In the genomic region with DNA sequence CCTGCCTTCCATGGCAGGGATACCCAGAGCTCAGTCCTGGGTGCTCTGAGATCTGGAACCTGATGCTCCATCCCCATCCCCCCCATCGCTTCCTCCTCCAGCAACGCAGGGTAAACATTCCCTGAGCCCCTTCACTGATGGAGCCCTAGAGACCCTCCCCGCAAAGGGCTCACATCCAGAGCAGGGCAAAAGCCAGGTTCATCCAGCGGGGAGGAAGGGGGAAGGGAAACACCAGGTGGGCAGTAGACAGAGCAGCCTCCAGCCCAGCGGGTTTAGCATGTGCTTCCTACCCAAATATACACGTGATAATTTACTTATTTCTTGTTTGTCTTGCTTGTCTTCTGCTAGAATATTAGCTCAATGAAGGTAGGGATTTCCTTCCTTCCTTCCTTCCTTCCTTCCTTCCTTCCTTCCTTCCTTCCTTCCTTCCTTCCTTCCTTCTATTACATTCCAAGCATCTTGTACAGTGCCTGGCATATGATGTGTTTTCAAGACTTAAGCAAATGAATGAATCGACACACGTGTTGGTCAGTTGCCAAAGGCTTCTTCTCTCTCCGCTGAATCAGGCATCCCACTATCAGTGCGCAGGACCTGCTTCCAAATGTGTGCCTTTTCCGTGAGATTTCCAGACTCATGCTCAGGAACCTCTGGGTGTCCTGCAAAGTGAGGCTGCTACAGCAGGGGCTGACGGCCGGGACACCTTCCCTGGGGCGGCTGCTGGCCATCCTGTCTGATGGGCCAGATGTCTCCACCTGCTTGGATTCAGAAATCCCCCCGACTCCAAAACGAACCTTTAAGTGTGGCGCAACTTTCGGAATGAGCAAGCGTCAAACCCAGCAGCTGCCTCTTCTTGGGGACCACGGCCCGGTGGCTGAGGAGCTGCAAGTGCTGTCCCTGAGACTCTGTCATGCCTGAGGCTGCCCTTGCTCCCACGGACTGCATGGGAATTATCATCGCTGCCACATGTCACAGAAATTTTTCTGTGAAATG, we compare ENCODE assay signal across 19 cellular contexts.
DNase-seq lines count a peak whose midpoint lies in the region; ATAC-seq, FAIRE-seq and TF ChIP-seq lines count a peak whose summit lies in the region.
"Had no signal": no experiment of that assay in that cellular context is flagged by ENCODE, and none has a peak within 500 bp of the region (broad histone marks: within the 10 kb centered on the region; RNA-seq: fewer than 3 reads in every experiment).

No MANE protein-coding gene starts in this region.

- H2BK12ac ChIP-seq in H1 (ENCODE audit: low read depth, low read length), result no peak overlapping the region

- H3K27ac Mint-ChIP-seq in osteocyte (ENCODE audit: unreplicated experiment), result no peak overlapping the region
- H3K27ac Mint-ChIP-seq: CD4-positive, alpha-beta memory T cell had no signal

- no peak for TF ChIP-seq POLR2A in H1 (IDR thresholded peaks at IDR 0.05; ENCODE audit: control extremely low read depth in 1 of 2, low read depth in 2 of 2, low read length in 2 of 2)

- H3K14ac ChIP-seq in H1 (ENCODE audit: insufficient read length), result no peak overlapping the region

- no peak overlapping the region for H2BK15ac ChIP-seq in H1 (ENCODE audit: low read length)

- H3K79me2 ChIP-seq in H1 (ENCODE audit: control insufficient read depth in 1 of 2, insufficient read depth in 2 of 2, low read length in 2 of 2), result no peaks in the 10 kb centered on the region

- H2BK5ac ChIP-seq in H1 (ENCODE audit: low read depth, low read length), result no peak overlapping the region

- no peak overlapping the region for H2AFZ ChIP-seq in H1 (ENCODE audit: low read length)
- H2AFZ ChIP-seq: GM23248 had no signal

- no peak overlapping the region for H2BK20ac ChIP-seq in H1 (ENCODE audit: low read length)

- peak; percentile 65 for DNase-seq in cardiac septum (ENCODE audit: low spot score)
- DNase-seq in heart right ventricle, result no peak
- DNase-seq in H1 (ENCODE audit: low read depth in 1 of 2, low spot score in 2 of 2), result no peak
- peak; percentile 75 for DNase-seq in osteocyte (ENCODE audit: extremely low spot score, unreplicated experiment)
- DNase-seq in DMS53 (lab: John Stamatoyannopoulos, UW), result no peak
- no peak for DNase-seq in NCI-H345 treated with DMSO at 0.1 percent for 48 hours (lab: John Stamatoyannopoulos, UW; ENCODE audit: unreplicated experiment)
- DNase-seq: BE2C; CD4-positive, alpha-beta memory T cell; DMS153; GM23248; NCI-H1092 treated with DMSO at 0.1 percent for 48 hours; NCI-H2081 treated with DMSO at 0.1 percent for 48 hours; NCI-H510A; NCI-H774; OCI-M1 had no signal

- no peak for ATAC-seq in heart right ventricle
- no peak for ATAC-seq in HG03571 (IDR thresholded peaks at IDR 0.05; ENCODE audit: unreplicated experiment)
- ATAC-seq: K562 had no signal

- peaks cover 5% of the 10 kb centered on the region for H3K9me3 Mint-ChIP-seq in osteocyte (ENCODE audit: unreplicated experiment)

- no peaks in the 10 kb centered on the region for H4K20me1 ChIP-seq in H1 (replicated peaks in 1 of 2; ENCODE audit: control insufficient read depth in 1 of 2, insufficient read depth in 2 of 2, low read length in 2 of 2)

- no peak overlapping the region for H4K5ac ChIP-seq in H1 (ENCODE audit: insufficient read length, low read depth, low read length)

- H3K9me3 ChIP-seq in heart right ventricle (peaks cover 0 to 17% (median 0%) of the 10 kb centered on the region in 11 donors), H1 (ENCODE audit: insufficient read depth in 2 of 2, low read depth in 1 of 2, low read length in 1 of 2) (no peaks in the 10 kb centered on the region)
- H3K9me3 ChIP-seq: BE2C had no signal

- no peaks in the 10 kb centered on the region for H3K79me1 ChIP-seq in H1 (ENCODE audit: low read depth, low read length)

- WGBS in heart right ventricle, 2 donors, result 74 to 77% methylated on average over 23 of the region's 23 CpGs
- WGBS in H1 (ENCODE audit: extremely low coverage in 1 of 2, insufficient coverage in 1 of 2, insufficient read length in 1 of 2, insufficient replicate concordance in 2 of 2, low coverage in 1 of 2, low lambda C conversion rate in 2 of 2, missing lambda C conversion rate in 1 of 2), 2 experiments, result 88% methylated on average over 23 of the region's 23 CpGs; no CpG with 5 or more reads in 1 of the 2 experiments

- no peaks in the 10 kb centered on the region for H3K36me3 Mint-ChIP-seq in osteocyte (ENCODE audit: unreplicated experiment)

- no peak for FAIRE-seq in H1 (lab: Jason Lieb, UNC)
- FAIRE-seq: GM12891, GM18507, K562 had no signal

- no peaks in the 10 kb centered on the region for H3K23me2 ChIP-seq in H1 (ENCODE audit: low read depth, low read length)

- no peak overlapping the region for H3K4me2 ChIP-seq in H1 (ENCODE audit: insufficient read depth in 1 of 2, low read depth in 2 of 2, low read length in 2 of 2)

- POLR2A ChIA-PET in H1 (lab: Charles Lee; ENCODE audit: partially characterized antibody), result no interaction called here

- peaks cover 8% of the 10 kb centered on the region for H3K27me3 Mint-ChIP-seq in osteocyte (ENCODE audit: unreplicated experiment)

- H3K4me1 ChIP-seq in heart right ventricle (no peaks in the 10 kb centered on the region), H1 (replicated peaks in 1 of 4; ENCODE audit: control insufficient read depth in 3 of 4, insufficient read depth in 4 of 4, low read length in 3 of 4) (peaks cover 0 to 2% (median 0%) of the 10 kb centered on the region in 4 experiments; a peak in 1 of 7 replicates)
- H3K4me1 ChIP-seq: BE2C had no signal

- no peak for TF ChIP-seq EP300 in H1 (IDR thresholded peaks at IDR 0.05; ENCODE audit: borderline replicate concordance in 1 of 2, low read depth in 2 of 2, low read length in 2 of 2)

- H2BK120ac ChIP-seq in H1 (replicated peaks; ENCODE audit: low read depth, low read length), result no peak overlapping the region

- intact Hi-C loops in cardiac septum (cut with DNase I) (no loop called here), heart right ventricle (cut with DNase I) (no loop called here)

- H3K23ac ChIP-seq in H1 (ENCODE audit: insufficient read length), result no peak overlapping the region

- TF ChIP-seq CTCF in heart right ventricle (IDR thresholded peaks at IDR 0.05), result no peak
- TF ChIP-seq CTCF in H1 (IDR thresholded peaks at IDR 0.05; ENCODE audit: control extremely low read depth in 1 of 3, insufficient read depth in 1 of 3, low read depth in 1 of 3, low read length in 3 of 3), result no peak
- TF ChIP-seq CTCF in osteocyte (IDR thresholded peaks at IDR 0.05), result no peak

- no peak overlapping the region for H2AK5ac ChIP-seq in H1 (ENCODE audit: low read depth, low read length)

- H3K4me3 Mint-ChIP-seq in osteocyte (ENCODE audit: unreplicated experiment), result no peak overlapping the region
- H3K4me3 Mint-ChIP-seq: CD4-positive, alpha-beta memory T cell had no signal

- no peaks in the 10 kb centered on the region for H3K4me1 Mint-ChIP-seq in osteocyte (ENCODE audit: unreplicated experiment)
- H3K4me1 Mint-ChIP-seq: CD4-positive, alpha-beta memory T cell had no signal

- no peak overlapping the region for H3K56ac ChIP-seq in H1 (replicated peaks; ENCODE audit: insufficient read length, low read depth, low read length)

- H4K91ac ChIP-seq in H1 (replicated peaks; ENCODE audit: insufficient read length, low read length), result no peak overlapping the region

- peak overlapping the region; percentile 35; the same call in 1 of the 2 replicates for H4K8ac ChIP-seq in H1 (ENCODE audit: extremely low read depth, insufficient read depth, low read length)

- H3K27me3 ChIP-seq in heart right ventricle, result peaks cover 0 to 41% (median 9%) of the 10 kb centered on the region in 7 donors
- no peaks in the 10 kb centered on the region for H3K27me3 ChIP-seq in H1 (replicated peaks in 1 of 4; ENCODE audit: control insufficient read depth in 3 of 4, extremely low read depth in 1 of 4, insufficient read depth in 3 of 4, low read length in 3 of 4)
- H3K27me3 ChIP-seq: BE2C had no signal

- no peak for TF ChIP-seq RAD21 in H1 (IDR thresholded peaks at IDR 0.05 in 1 of 2, conservative IDR thresholded peaks at IDR 0.05 in 1 of 2; ENCODE audit: low read depth in 2 of 2, low read length in 2 of 2)

- H3K36me3 ChIP-seq in heart right ventricle (no peaks in the 10 kb centered on the region), H1 (ENCODE audit: control insufficient read depth in 2 of 4, insufficient read depth in 4 of 4, low read length in 3 of 4) (no peaks in the 10 kb centered on the region)
- H3K36me3 ChIP-seq: BE2C had no signal

- no peak overlapping the region for H3K4me3 ChIP-seq in heart right ventricle
- no peak overlapping the region for H3K4me3 ChIP-seq in H1 (ENCODE audit: extremely low read depth in 1 of 4, insufficient read depth in 2 of 4, low read depth in 3 of 4, low read length in 4 of 4)
- H3K4me3 ChIP-seq: GM23248, K562 had no signal

- no peak overlapping the region for H3K18ac ChIP-seq in H1 (ENCODE audit: extremely low read depth, low read length)

- CTCF ChIA-PET in H1 (lab: Charles Lee; ENCODE audit: partially characterized antibody), result interaction anchor here (0.6 to 1.4 kb wide), 3 partner anchors 22 to 298 kb away, joined by 3 read pairs; no protein-coding TSS in a partner anchor

- no peak overlapping the region for H3K4ac ChIP-seq in H1 (replicated peaks; ENCODE audit: insufficient read length, low read depth, low read length)

- no peak overlapping the region for H3K9ac ChIP-seq in H1 (replicated peaks in 1 of 4; ENCODE audit: extremely low read depth in 1 of 4, low read depth in 3 of 4, low read length in 3 of 4)
- H3K9ac ChIP-seq: GM23248 had no signal

- H3K27ac ChIP-seq in heart right ventricle (no peak overlapping the region), H1 (ENCODE audit: low read depth, low read length) (no peak overlapping the region)
- H3K27ac ChIP-seq: GM23248 had no signal

TF ChIP-seq in H1, 55 proteins besides CTCF, POLR2A, EP300 and RAD21:
- TF ChIP-seq BACH1 (IDR thresholded peaks at IDR 0.05; ENCODE audit: low read length) (no peak), EZH2 (IDR thresholded peaks at IDR 0.05; ENCODE audit: low read depth, low read length, severe bottlenecking) (no peak), EGR1 (IDR thresholded peaks at IDR 0.05; ENCODE audit: borderline replicate concordance, low read depth, low read length) (no peak), PHF8 (conservative IDR thresholded peaks at IDR 0.05; ENCODE audit: low read depth, low read length) (no peak), USF2 (IDR thresholded peaks at IDR 0.05; ENCODE audit: low read length) (no peak), SRF (IDR thresholded peaks at IDR 0.05; ENCODE audit: low read depth, low read length) (no peak)
TF ChIP-seq in H1: peak in this region for 0.

Comparison
In these comparisons a context has a peak if more than half of its experiments do, and no peak if none do; other contexts are left out.
1. DNase-seq: peak in cardiac septum (single experiment) and osteocyte (single experiment); none in heart right ventricle (0 of 2), H1 (0 of 2), DMS53 (single experiment) and NCI-H345 treated with DMSO at 0.1 percent for 48 hours (single experiment).